In genomic region chr5:138595396-138595795, GRCh38 we compare ENCODE assay signal across 14 cellular contexts. TPM values are rescaled to one million over a fixed set of nuclear protein-coding genes. Genes with fewer than 3 reads are reported as not detected.
DNase-seq lines count a peak whose midpoint lies in the region; ATAC-seq and TF ChIP-seq lines count a peak whose summit lies in the region.
"Had no signal": no experiment of that assay in that cellular context is flagged by ENCODE, and none has a peak within 500 bp of the region (broad histone marks: within the 10 kb centered on the region; RNA-seq: fewer than 3 reads in every experiment).

No MANE protein-coding gene starts in this region.

- H3K27me3 ChIP-seq in neuronal stem cell (ENCODE audit: control insufficient read depth in 3 of 3, insufficient read depth in 3 of 3, low read depth in 1 of 3, low read length in 3 of 3) (peaks cover 0 to 3% (median 0%) of the 10 kb centered on the region in 3 experiments), lower lobe of right lung (ENCODE audit: low read depth) (no peaks in the 10 kb centered on the region)
- H3K27me3 ChIP-seq: esophagus muscularis mucosa had no signal

- peaks cover 3% of the 10 kb centered on the region for H3K27me3 Mint-ChIP-seq in progenitor cell of endocrine pancreas

- WGBS in neuronal stem cell (ENCODE audit: extremely low coverage in 2 of 2, insufficient read length in 2 of 2, insufficient replicate concordance in 1 of 2), 2 donors = no CpG with 5 or more reads among the region's 2 CpGs

- H2BK120ac ChIP-seq in neuronal stem cell (ENCODE audit: low read depth, low read length) = no peak overlapping the region

- no peak overlapping the region for H3K27ac Mint-ChIP-seq in progenitor cell of endocrine pancreas
- H3K27ac Mint-ChIP-seq: activated naive CD4-positive, alpha-beta T cell treated with anti-CD3 and anti-CD28 coated beads, Interleukin-2, amount 10 ng/mL, durations not matched to agents 7 days and 5 days had no signal

- intact Hi-C loops in lower lobe of right lung (cut with DNase I) = no loop called here

- no peak overlapping the region for H4K91ac ChIP-seq in neuronal stem cell (ENCODE audit: low read depth, low read length, poor library complexity)

- H2BK15ac ChIP-seq in neuronal stem cell (ENCODE audit: low read length) = no peak overlapping the region

- H3K79me1 ChIP-seq in neuronal stem cell (ENCODE audit: low read depth, low read length) = no peaks in the 10 kb centered on the region

- H3K36me3 Mint-ChIP-seq in progenitor cell of endocrine pancreas (ENCODE audit: insufficient read depth) = no peaks in the 10 kb centered on the region
- H3K36me3 Mint-ChIP-seq: activated naive CD4-positive, alpha-beta T cell treated with anti-CD3 and anti-CD28 coated beads, Interleukin-2, amount 10 ng/mL, durations not matched to agents 7 days and 5 days had no signal

- no peak overlapping the region for H2AK5ac ChIP-seq in neuronal stem cell (ENCODE audit: low read depth, low read length)

- H2BK12ac ChIP-seq in neuronal stem cell (ENCODE audit: low read length) = no peak overlapping the region

- no peak overlapping the region for H2AFZ ChIP-seq in neuronal stem cell (ENCODE audit: low read length)

- H3K4me1 Mint-ChIP-seq in progenitor cell of endocrine pancreas (ENCODE audit: low read depth) = no peaks in the 10 kb centered on the region
- H3K4me1 Mint-ChIP-seq: activated naive CD4-positive, alpha-beta T cell treated with anti-CD3 and anti-CD28 coated beads, Interleukin-2, amount 10 ng/mL, durations not matched to agents 7 days and 5 days; central memory CD8-positive, alpha-beta T cell had no signal

- H3K9me3 Mint-ChIP-seq in progenitor cell of endocrine pancreas (ENCODE audit: low read depth) = no peaks in the 10 kb centered on the region
- H3K9me3 Mint-ChIP-seq: activated naive CD4-positive, alpha-beta T cell treated with anti-CD3 and anti-CD28 coated beads, Interleukin-2, amount 10 ng/mL, durations not matched to agents 7 days and 5 days; central memory CD8-positive, alpha-beta T cell had no signal

- H3K36me3 ChIP-seq in neuronal stem cell (replicated peaks in 1 of 2; ENCODE audit: control insufficient read depth in 2 of 2, insufficient read depth in 2 of 2, low read length in 2 of 2) (no peaks in the 10 kb centered on the region), lower lobe of right lung (no peaks in the 10 kb centered on the region)
- H3K36me3 ChIP-seq: esophagus muscularis mucosa had no signal

- H3K18ac ChIP-seq in neuronal stem cell (ENCODE audit: low read length) = no peak overlapping the region

- H3K4me3 ChIP-seq in fibroblast of the aortic adventitia (ENCODE audit: low read depth, low read length) = no peak overlapping the region
- no peak overlapping the region for H3K4me3 ChIP-seq in neuronal stem cell (ENCODE audit: low read length in 2 of 2)
- no peak overlapping the region for H3K4me3 ChIP-seq in lower lobe of right lung
- H3K4me3 ChIP-seq: esophagus muscularis mucosa had no signal

- H3K4me3 Mint-ChIP-seq in progenitor cell of endocrine pancreas (ENCODE audit: low read depth) = no peak overlapping the region
- H3K4me3 Mint-ChIP-seq: activated naive CD4-positive, alpha-beta T cell treated with anti-CD3 and anti-CD28 coated beads, Interleukin-2, amount 10 ng/mL, durations not matched to agents 7 days and 5 days; central memory CD8-positive, alpha-beta T cell had no signal

- ATAC-seq in lower lobe of right lung = no peak

- H3K23ac ChIP-seq in neuronal stem cell (ENCODE audit: low read depth, low read length, poor library complexity) = no peak overlapping the region

- no peak overlapping the region for H3K4ac ChIP-seq in neuronal stem cell (ENCODE audit: low read length)

- H4K8ac ChIP-seq in neuronal stem cell (ENCODE audit: low read depth, low read length) = no peak overlapping the region

- no peak overlapping the region for H3K9ac ChIP-seq in neuronal stem cell (ENCODE audit: low read depth, low read length, poor library complexity)

- H3K9me3 ChIP-seq in neuronal stem cell (replicated peaks in 1 of 2; ENCODE audit: control insufficient read depth in 2 of 2, insufficient read depth in 1 of 2, low read depth in 1 of 2, low read length in 2 of 2) = no peaks in the 10 kb centered on the region
- no peaks in the 10 kb centered on the region for H3K9me3 ChIP-seq in lower lobe of right lung
- H3K9me3 ChIP-seq: esophagus muscularis mucosa had no signal

- H3K14ac ChIP-seq in neuronal stem cell (ENCODE audit: low read length) = no peak overlapping the region

- no peak overlapping the region for H3K4me2 ChIP-seq in neuronal stem cell (ENCODE audit: insufficient read depth, low read length, poor library complexity, severe bottlenecking)

- H3K27ac ChIP-seq in neuronal stem cell (replicated peaks; ENCODE audit: low read length) = no peak overlapping the region
- H3K27ac ChIP-seq in lower lobe of right lung = no peak overlapping the region
- H3K27ac ChIP-seq: esophagus muscularis mucosa had no signal

- H3K4me1 ChIP-seq in neuronal stem cell (ENCODE audit: control insufficient read depth in 2 of 2, insufficient read depth in 1 of 2, low read depth in 1 of 2, low read length in 2 of 2) (peaks cover 9 to 14% of the 10 kb centered on the region in 2 donors), lower lobe of right lung (no peaks in the 10 kb centered on the region)
- H3K4me1 ChIP-seq: esophagus muscularis mucosa had no signal

- H2BK5ac ChIP-seq in neuronal stem cell (ENCODE audit: low read length) = no peak overlapping the region

- DNase-seq in NCI-H1694 treated with DMSO at 0.1 percent for 48 hours (lab: John Stamatoyannopoulos, UW) = peak; percentile 18
- DNase-seq in NCI-H1694 (lab: John Stamatoyannopoulos, UW) = no peak
- peak; percentile 51 for DNase-seq in SK-N-DZ (ENCODE audit: low spot score)
- DNase-seq in fibroblast of the aortic adventitia (ENCODE audit: low read depth) = no peak
- DNase-seq in progenitor cell of endocrine pancreas (ENCODE audit: low spot score, unreplicated experiment) = no peak
- DNase-seq in NCI-H1930 (lab: John Stamatoyannopoulos, UW) = no peak
- no peak for DNase-seq in neuronal stem cell (ENCODE audit: low spot score)
- DNase-seq in lower lobe of right lung = no peak
- DNase-seq: NCI-H446; RPMI8226; stimulated activated CD4-positive, alpha-beta T cell treated with anti-CD3 and anti-CD28 coated beads, Interleukin-2, amount 100 ng/mL, for 24 hours had no signal

- TF ChIP-seq CTCF in fibroblast of the aortic adventitia (IDR thresholded peaks at IDR 0.05; ENCODE audit: insufficient read depth, low read length) = peak; percentile 4
- TF ChIP-seq CTCF in progenitor cell of endocrine pancreas (IDR thresholded peaks at IDR 0.05; ENCODE audit: unreplicated experiment) = peak; percentile 17
- no peak for TF ChIP-seq CTCF in lower lobe of right lung (IDR thresholded peaks at IDR 0.05)

RNA-seq across cellular contexts. Expression of gene HSPA9, which starts 20.2 kb away (rescaled TPM):
- polyA plus RNA-seq in SK-N-DZ (2014; cell fraction: cytosol; rRNA removed) = 706 and 861 TPM in 2 replicates
- polyA plus RNA-seq in SK-N-DZ (2014; cell fraction: nucleus; rRNA removed) = 392 and 549 TPM in 2 replicates
- total RNA-seq in fibroblast of the aortic adventitia (ENCODE audit: low replicate concordance) (394 and 568 TPM in 2 replicates), progenitor cell of endocrine pancreas (174 and 185 TPM in 2 replicates), lower lobe of right lung (148 TPM)
- 86.8 TPM for polyA plus RNA-seq in neuronal stem cell (2013, experiment 1 of 2)
- 85.4 TPM for polyA plus RNA-seq in neuronal stem cell (2013, experiment 2 of 2)

RNA-seq across cellular contexts. Expression of gene ETF1, which starts 52.4 kb away (rescaled TPM):
- 86.7 and 93.5 TPM in 2 replicates for polyA plus RNA-seq in SK-N-DZ (2014; cell fraction: cytosol; rRNA removed)
- 50.2 and 59.1 TPM in 2 replicates for polyA plus RNA-seq in SK-N-DZ (2014; cell fraction: nucleus; rRNA removed)
- 72.0 and 112 TPM in 2 replicates for total RNA-seq in fibroblast of the aortic adventitia (ENCODE audit: low replicate concordance)
- 73.1 and 77.6 TPM in 2 replicates for total RNA-seq in progenitor cell of endocrine pancreas
- 63.9 TPM for polyA plus RNA-seq in neuronal stem cell (2013, experiment 1 of 2)
- 63.0 TPM for polyA plus RNA-seq in neuronal stem cell (2013, experiment 2 of 2)
- total RNA-seq in lower lobe of right lung = 90.7 TPM

Comparison
In these comparisons a context has a peak if more than half of its experiments do, and no peak if none do; other contexts are left out.
1. DNase-seq: peak in NCI-H1694 treated with DMSO at 0.1 percent for 48 hours (single experiment) and SK-N-DZ (single experiment); none in NCI-H1694 (single experiment), fibroblast of the aortic adventitia (single experiment), progenitor cell of endocrine pancreas (single experiment), NCI-H1930 (0 of 2), neuronal stem cell (single experiment) and lower lobe of right lung (single experiment).